ENCODE assay signal across 14 cellular contexts in the genomic region with DNA sequence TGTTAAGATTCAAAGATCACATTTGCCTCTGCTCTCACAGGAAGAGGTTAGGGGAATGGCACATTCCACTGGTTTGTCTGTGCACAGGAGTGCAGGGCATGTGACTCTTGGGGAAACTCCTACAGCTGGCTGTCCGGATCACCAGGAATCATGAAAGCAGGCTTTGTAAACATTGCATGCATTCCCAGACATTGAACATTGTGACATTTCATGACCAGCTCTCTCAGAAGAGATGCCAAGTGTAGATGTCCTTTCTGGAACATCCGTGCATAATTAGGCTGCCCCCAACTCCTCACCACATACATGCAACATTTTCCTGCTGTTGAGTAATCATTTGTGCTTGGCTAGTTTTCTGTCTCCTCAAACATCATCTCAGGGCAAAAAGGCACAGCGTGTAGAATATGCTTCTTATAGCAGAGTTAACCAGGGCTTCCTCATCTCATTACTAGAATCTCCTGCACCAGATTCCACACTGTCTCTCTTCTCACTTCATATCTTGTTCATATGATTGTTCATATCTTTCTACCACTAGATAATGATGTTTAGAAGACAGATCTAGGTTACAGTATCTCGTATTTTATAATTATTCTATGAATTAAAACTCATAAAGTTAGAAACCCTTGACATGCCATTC.
DNase-seq lines count a peak whose midpoint lies in the region; ATAC-seq and TF ChIP-seq lines count a peak whose summit lies in the region.
"Had no signal": no experiment of that assay in that cellular context is flagged by ENCODE, and none has a peak within 500 bp of the region (broad histone marks: within the 10 kb centered on the region; RNA-seq: fewer than 3 reads in every experiment).

No MANE protein-coding gene starts in this region.

- H3K9me3 Mint-ChIP-seq in activated naive CD8-positive, alpha-beta T cell treated with anti-CD3 and anti-CD28 coated beads for 36 hours = peaks cover 9% of the 10 kb centered on the region
- H3K9me3 Mint-ChIP-seq: activated naive CD8-positive, alpha-beta T cell treated with anti-CD3 and anti-CD28 coated beads, Interleukin-2, amount 50 U/mL, for 24 hours had no signal

- no peaks in the 10 kb centered on the region for H3K36me3 Mint-ChIP-seq in activated naive CD8-positive, alpha-beta T cell treated with anti-CD3 and anti-CD28 coated beads for 36 hours
- H3K36me3 Mint-ChIP-seq: naive B cell had no signal

- peak; percentile 93 for ATAC-seq in RWPE2 (ENCODE audit: low read depth)
- ATAC-seq in HG02571 (IDR thresholded peaks at IDR 0.05; ENCODE audit: unreplicated experiment) = no peak
- no peak for ATAC-seq in GM18505 (IDR thresholded peaks at IDR 0.05; ENCODE audit: unreplicated experiment)
- ATAC-seq: activated naive CD8-positive, alpha-beta T cell treated with anti-CD3 and anti-CD28 coated beads, Interleukin-2, amount 50 U/mL, for 24 hours had no signal

- no peak overlapping the region for H3K27ac Mint-ChIP-seq in activated naive CD8-positive, alpha-beta T cell treated with anti-CD3 and anti-CD28 coated beads for 36 hours
- H3K27ac Mint-ChIP-seq: activated naive CD8-positive, alpha-beta T cell treated with anti-CD3 and anti-CD28 coated beads, Interleukin-2, amount 50 U/mL, for 24 hours; naive B cell had no signal

- DNase-seq in EL = peak; percentile 98
- peak; percentile 85 for DNase-seq in RWPE2 (ENCODE audit: low spot score)
- DNase-seq in fibroblast of peridontal ligament (ENCODE audit: extremely low read depth) = peak; percentile 98
- DNase-seq in pons (ENCODE audit: low spot score) = peak; percentile 87
- no peak for DNase-seq in Peyer's patch
- DNase-seq in activated naive CD8-positive, alpha-beta T cell treated with anti-CD3 and anti-CD28 coated beads for 36 hours = no peak
- DNase-seq: activated CD4-positive, CD25-positive, alpha-beta regulatory T cell treated with anti-CD3 and anti-CD28 coated beads, Interleukin-2, amount 50 U/mL, for 72 hours; activated naive CD8-positive, alpha-beta T cell treated with anti-CD3 and anti-CD28 coated beads, Interleukin-2, amount 50 U/mL, for 24 hours; DND-41; naive B cell; transverse colon had no signal

- H3K4me3 ChIP-seq in RWPE2 (ENCODE audit: severe bottlenecking) (no peak overlapping the region), Peyer's patch (no peak overlapping the region)
- H3K4me3 ChIP-seq: transverse colon had no signal

- TF ChIP-seq POLR2A in Peyer's patch (IDR thresholded peaks at IDR 0.05) (no peak), GM18505 (IDR thresholded peaks at IDR 0.05; ENCODE audit: borderline replicate concordance, extremely low read depth, insufficient read depth, insufficient read length) (no peak)

- no peak overlapping the region for H3K4me3 Mint-ChIP-seq in activated naive CD8-positive, alpha-beta T cell treated with anti-CD3 and anti-CD28 coated beads for 36 hours
- H3K4me3 Mint-ChIP-seq: activated naive CD8-positive, alpha-beta T cell treated with anti-CD3 and anti-CD28 coated beads, Interleukin-2, amount 50 U/mL, for 24 hours; naive B cell had no signal

- H3K9me3 ChIP-seq in RWPE2 (ENCODE audit: severe bottlenecking) = no peaks in the 10 kb centered on the region
- H3K9me3 ChIP-seq in Peyer's patch = no peaks in the 10 kb centered on the region
- H3K9me3 ChIP-seq: transverse colon had no signal

- H3K27me3 Mint-ChIP-seq in activated naive CD8-positive, alpha-beta T cell treated with anti-CD3 and anti-CD28 coated beads for 36 hours = no peaks in the 10 kb centered on the region
- H3K27me3 Mint-ChIP-seq: activated naive CD8-positive, alpha-beta T cell treated with anti-CD3 and anti-CD28 coated beads, Interleukin-2, amount 50 U/mL, for 24 hours; naive B cell had no signal

- H3K27ac ChIP-seq in RWPE2 (ENCODE audit: poor library complexity, severe bottlenecking) (peak overlapping the region; percentile 98), Peyer's patch (peak overlapping the region in 1 of 4 donors; percentile 11)
- H3K27ac ChIP-seq: KMS-11, transverse colon had no signal

- H3K4me1 ChIP-seq in RWPE2 (ENCODE audit: insufficient read depth, poor library complexity, severe bottlenecking) (peaks cover 52% of the 10 kb centered on the region), Peyer's patch (no peaks in the 10 kb centered on the region)
- H3K4me1 ChIP-seq: transverse colon had no signal

- TF ChIP-seq CTCF in RWPE2 (IDR thresholded peaks at IDR 0.05; ENCODE audit: poor library complexity, severe bottlenecking) (no peak), Peyer's patch (IDR thresholded peaks at IDR 0.05) (no peak)

- H3K36me3 ChIP-seq in RWPE2 (ENCODE audit: low read depth) (no peaks in the 10 kb centered on the region), Peyer's patch (no peaks in the 10 kb centered on the region)
- H3K36me3 ChIP-seq: transverse colon had no signal

- H3K27me3 ChIP-seq in RWPE2 (ENCODE audit: insufficient read depth, poor library complexity, severe bottlenecking) = no peaks in the 10 kb centered on the region
- H3K27me3 ChIP-seq in Peyer's patch = no peaks in the 10 kb centered on the region
- H3K27me3 ChIP-seq: transverse colon had no signal

- no peaks in the 10 kb centered on the region for H3K4me1 Mint-ChIP-seq in activated naive CD8-positive, alpha-beta T cell treated with anti-CD3 and anti-CD28 coated beads for 36 hours
- H3K4me1 Mint-ChIP-seq: activated naive CD8-positive, alpha-beta T cell treated with anti-CD3 and anti-CD28 coated beads, Interleukin-2, amount 50 U/mL, for 24 hours; naive B cell had no signal

Comparison
In these comparisons a context has a peak if more than half of its experiments do, and no peak if none do; other contexts are left out.
1. DNase-seq: peak in EL (single experiment), RWPE2 (single experiment), fibroblast of peridontal ligament (single experiment) and pons (single experiment); none in Peyer's patch (0 of 3) and activated naive CD8-positive, alpha-beta T cell treated with anti-CD3 and anti-CD28 coated beads for 36 hours (single experiment).